Comparison of ENCODE assay signal across 16 cellular contexts in the genomic region with DNA sequence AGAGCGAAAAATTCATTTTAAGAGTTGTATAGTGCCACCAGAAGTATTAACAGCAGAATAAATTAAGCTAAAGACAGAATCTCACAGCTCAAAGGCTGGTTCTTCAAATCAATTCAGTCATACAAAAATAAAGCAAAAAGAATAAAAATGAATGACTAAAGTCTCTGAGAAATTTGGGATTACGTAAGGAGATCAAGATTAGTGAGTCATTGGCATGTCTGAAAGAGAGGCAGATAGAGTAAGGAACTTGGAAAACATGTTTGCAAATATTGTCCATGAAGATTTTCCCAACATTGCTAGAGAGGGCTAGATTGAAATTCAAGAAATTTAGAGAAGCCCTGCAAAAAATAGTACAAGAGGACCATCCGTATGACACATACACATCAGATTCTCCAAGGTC.
"Had no signal": no experiment of that assay in that cellular context is flagged by ENCODE, and none has a peak within 500 bp of the region (broad histone marks: within the 10 kb centered on the region; RNA-seq: fewer than 3 reads in every experiment).

No MANE protein-coding gene starts in this region.

- H3K27ac ChIP-seq: coronary artery, gastrocnemius medialis, heart right ventricle, neural progenitor cell, parathyroid adenoma, tibial nerve, uterus had no signal

- H3K79me2 ChIP-seq: parathyroid adenoma had no signal

- H3K4me3 ChIP-seq: coronary artery, gastrocnemius medialis, heart right ventricle, neural progenitor cell, tibial nerve, uterus had no signal

- H3K36me3 ChIP-seq: gastrocnemius medialis, heart right ventricle, neural progenitor cell, tibial nerve, uterus had no signal

- H3K4me1 ChIP-seq: gastrocnemius medialis, heart right ventricle, neural progenitor cell, parathyroid adenoma, tibial nerve, uterus had no signal

- H2AFZ ChIP-seq: neural progenitor cell, parathyroid adenoma had no signal

- H3K27me3 ChIP-seq: gastrocnemius medialis, heart right ventricle, neural progenitor cell, tibial nerve, uterus had no signal

- H3K9me3 ChIP-seq: gastrocnemius medialis, tibial nerve, uterus had no signal

- ATAC-seq: activated CD4-positive, CD25-positive, alpha-beta regulatory T cell treated with anti-CD3 and anti-CD28 coated beads, Interleukin-2, amount 50 U/mL, for 24 hours; activated naive CD8-positive, alpha-beta T cell treated with anti-CD3 and anti-CD28 coated beads, Interleukin-2, amount 50 U/mL, for 24 hours; gastrocnemius medialis; heart right ventricle had no signal

- H3K4me2 ChIP-seq: neural progenitor cell had no signal

- DNase-seq: activated CD4-positive, alpha-beta T cell treated with anti-CD3 and anti-CD28 coated beads, Interleukin-2, amount 50 U/mL, for 1 hour; activated naive CD4-positive, alpha-beta T cell treated with anti-CD3 and anti-CD28 coated beads for 36 hours; activated naive CD8-positive, alpha-beta T cell treated with anti-CD3 and anti-CD28 coated beads, Interleukin-2, amount 50 U/mL, for 24 hours; central memory CD4-positive, alpha-beta T cell; gastrocnemius medialis; heart right ventricle; islet precursor cell; naive B cell; stimulated activated CD4-positive, alpha-beta T cell treated with anti-CD3 and anti-CD28 coated beads, Interleukin-2, amount 100 ng/mL, for 48 hours; stimulated activated naive CD4-positive, alpha-beta T cell; uterus had no signal

- H3K9ac ChIP-seq: neural progenitor cell, parathyroid adenoma had no signal
